Comparison of ENCODE assay signal across 15 cellular contexts in genomic region chr12:38392584-38393144, GRCh38.
A peak's percentile ranks its signal among the peaks of the same experiment; 100 is the strongest.
DNase-seq lines count a peak whose midpoint lies in the region; ATAC-seq, FAIRE-seq and TF ChIP-seq lines count a peak whose summit lies in the region.
"Had no signal": no experiment of that assay in that cellular context is flagged by ENCODE, and none has a peak within 500 bp of the region (broad histone marks: within the 10 kb centered on the region; RNA-seq: fewer than 3 reads in every experiment).

No MANE protein-coding gene starts in this region.

- DNase-seq in HAP-1 (ENCODE audit: low spot score in 2 of 2) (peak; percentile 19 to 26), NCI-H460 (ENCODE audit: extremely low read depth, low read depth) (peak; percentile 79), epithelial cell of esophagus (ENCODE audit: low read depth) (peak; percentile 100), upper lobe of right lung (no peak), D721Med (ENCODE audit: insufficient read length, low spot score) (no peak), ureter (ENCODE audit: low spot score) (no peak), GM19239 (ENCODE audit: insufficient read length, low spot score) (no peak)
- DNase-seq: activated CD4-positive, alpha-beta T cell treated with anti-CD3 and anti-CD28 coated beads, Interleukin-2, amount 50 U/mL, for 4 hours; activated naive CD4-positive, alpha-beta T cell; islet precursor cell; naive B cell; NCI-H1417; substantia nigra; T-helper 17 cell had no signal

- H3K27ac ChIP-seq in upper lobe of right lung = no peak overlapping the region

- H3K4me1 ChIP-seq in HAP-1 = peaks cover 7% of the 10 kb centered on the region
- no peaks in the 10 kb centered on the region for H3K4me1 ChIP-seq in upper lobe of right lung

- H3K9me3 ChIP-seq in HAP-1 (no peaks in the 10 kb centered on the region), upper lobe of right lung (peaks cover 9% of the 10 kb centered on the region)

- H3K4me3 ChIP-seq in HAP-1 (no peak overlapping the region), epithelial cell of esophagus (ENCODE audit: low read length) (no peak overlapping the region), upper lobe of right lung (no peak overlapping the region)

- TF ChIP-seq CTCF in epithelial cell of esophagus (IDR thresholded peaks at IDR 0.05; ENCODE audit: insufficient read depth, low read depth, low read length, missing control alignments) = no peak
- no peak for TF ChIP-seq CTCF in upper lobe of right lung (IDR thresholded peaks at IDR 0.05)
- no peak for TF ChIP-seq CTCF in D721Med (IDR thresholded peaks at IDR 0.05; ENCODE audit: insufficient read depth, missing control alignments)

- H3K27me3 ChIP-seq in HAP-1 (ENCODE audit: low read depth) (no peaks in the 10 kb centered on the region), upper lobe of right lung (no peaks in the 10 kb centered on the region)

- intact Hi-C loops in upper lobe of right lung (cut with DNase I) = no loop called here

- in situ Hi-C loops in HAP-1 (cut with MboI; ENCODE audit: low sequenced_read_pairs) = no loop called here

- H3K36me3 ChIP-seq in HAP-1 (replicated peaks) (no peaks in the 10 kb centered on the region), upper lobe of right lung (no peaks in the 10 kb centered on the region)

- ATAC-seq in upper lobe of right lung = peak; percentile 76
- ATAC-seq: sciatic nerve, T-helper 17 cell had no signal

- FAIRE-seq in D721Med (lab: Jason Lieb, UNC) (no peak), GM19239 (lab: Jason Lieb, UNC) (no peak)

Comparison
In these comparisons a context has a peak if more than half of its experiments do, and no peak if none do; other contexts are left out.
1. DNase-seq: peak in HAP-1 (2 of 2), NCI-H460 (single experiment) and epithelial cell of esophagus (single experiment); none in upper lobe of right lung (single experiment), D721Med (single experiment), ureter (single experiment) and GM19239 (single experiment).